Comparison of ENCODE assay signal across 14 cellular contexts in genomic region chr7:49776994-49777393, GRCh38. TPM values are rescaled to one million over a fixed set of nuclear protein-coding genes. Genes with fewer than 3 reads are reported as not detected.
DNase-seq lines count a peak whose midpoint lies in the region; ATAC-seq and TF ChIP-seq lines count a peak whose summit lies in the region.
"Had no signal": no experiment of that assay in that cellular context is flagged by ENCODE, and none has a peak within 500 bp of the region (broad histone marks: within the 10 kb centered on the region; RNA-seq: fewer than 3 reads in every experiment).

No MANE protein-coding gene starts in this region.

- no peak overlapping the region for H3K27ac Mint-ChIP-seq in HFFc6

- peaks cover 7% of the 10 kb centered on the region for H3K36me3 Mint-ChIP-seq in HFFc6 (ENCODE audit: low read depth)

- H3K4me3 Mint-ChIP-seq in HFFc6: no peak overlapping the region
- H3K4me3 Mint-ChIP-seq: central memory CD8-positive, alpha-beta T cell had no signal

- H3K36me3 ChIP-seq in iPS DF 6.9 (ENCODE audit: control insufficient read depth, insufficient read depth, low read length): no peaks in the 10 kb centered on the region
- H3K36me3 ChIP-seq: SJSA1 had no signal

- no peak overlapping the region for H3K27ac ChIP-seq in C4-2B
- no peak overlapping the region for H3K27ac ChIP-seq in iPS DF 6.9 (ENCODE audit: low read length)
- H3K27ac ChIP-seq: SJSA1 had no signal

- no peak overlapping the region for H3K4me3 ChIP-seq in iPS DF 6.9 (ENCODE audit: low read length)
- H3K4me3 ChIP-seq: SJSA1 had no signal

- no peaks in the 10 kb centered on the region for H3K4me1 ChIP-seq in iPS DF 6.9 (ENCODE audit: control insufficient read depth, insufficient read depth, low read length)
- H3K4me1 ChIP-seq: SJSA1 had no signal

- ATAC-seq in SK-N-SH treated with all-trans-retinoic acid at 6 μM for 48 hours: peak; percentile 46; the same call in 1 of the 3 replicates

- H3K9me3 Mint-ChIP-seq in HFFc6: peaks cover 39% of the 10 kb centered on the region

- DNase-seq in iPS DF 6.9 (ENCODE audit: low read depth, low spot score) (peak; percentile 57), NCI-H1048 (lab: John Stamatoyannopoulos, UW) (no peak), HFFc6 (no peak), NCI-H146 treated with DMSO at 0.1 percent for 48 hours (lab: John Stamatoyannopoulos, UW; ENCODE audit: unreplicated experiment) (no peak)
- DNase-seq in stimulated activated naive CD4-positive, alpha-beta T cell treated with Interleukin-2 at 50 U/mL for 16 hours (lab: John Stamatoyannopoulos, UW): no peak
- DNase-seq: activated CD4-positive, CD25-positive, alpha-beta regulatory T cell treated with anti-CD3 and anti-CD28 coated beads, Interleukin-2, amount 50 U/mL, for 72 hours; NCI-H226; occipital lobe had no signal

- H3K27me3 Mint-ChIP-seq in HFFc6 (ENCODE audit: insufficient read depth): peaks cover 3% of the 10 kb centered on the region

- no peaks in the 10 kb centered on the region for H3K4me1 Mint-ChIP-seq in HFFc6 (ENCODE audit: low read depth)

- H3K27me3 ChIP-seq in iPS DF 6.9 (ENCODE audit: control insufficient read depth, insufficient read depth, low read length): peaks cover 35% of the 10 kb centered on the region; the same call in 1 of the 2 replicates

- H3K9me3 ChIP-seq in iPS DF 6.9 (ENCODE audit: control insufficient read depth, insufficient read depth, low read length): no peaks in the 10 kb centered on the region

- TF ChIP-seq CTCF in C4-2B (conservative IDR thresholded peaks at IDR 0.05) (peak; percentile 45), GM12874 (IDR thresholded peaks at IDR 0.05; ENCODE audit: insufficient read depth, low read depth, low read length) (peak; percentile 21; the same call in 1 of the 2 replicates), HFFc6 (IDR thresholded peaks at IDR 0.05) (no peak)

- WGBS in iPS DF 6.9 (ENCODE audit: insufficient coverage, insufficient read length): no CpG with 5 or more reads among the region's 2 CpGs

TF ChIP-seq in SK-N-SH treated with all-trans-retinoic acid at 6 μM for 48 hours, 23 proteins besides CTCF, POLR2A, EP300 and RAD21:
- TF ChIP-seq GLIS3 (CRISPR knock-in tag; IDR thresholded peaks at IDR 0.05) (no peak), ZFP30 (CRISPR knock-in tag; IDR thresholded peaks at IDR 0.05) (no peak), SNAI2 (CRISPR knock-in tag; IDR thresholded peaks at IDR 0.05) (no peak), BACH2 (CRISPR knock-in tag; IDR thresholded peaks at IDR 0.05; ENCODE audit: borderline replicate concordance) (no peak), ZNF8 (CRISPR knock-in tag; IDR thresholded peaks at IDR 0.05) (no peak)
- TF ChIP-seq, protein P1, sequence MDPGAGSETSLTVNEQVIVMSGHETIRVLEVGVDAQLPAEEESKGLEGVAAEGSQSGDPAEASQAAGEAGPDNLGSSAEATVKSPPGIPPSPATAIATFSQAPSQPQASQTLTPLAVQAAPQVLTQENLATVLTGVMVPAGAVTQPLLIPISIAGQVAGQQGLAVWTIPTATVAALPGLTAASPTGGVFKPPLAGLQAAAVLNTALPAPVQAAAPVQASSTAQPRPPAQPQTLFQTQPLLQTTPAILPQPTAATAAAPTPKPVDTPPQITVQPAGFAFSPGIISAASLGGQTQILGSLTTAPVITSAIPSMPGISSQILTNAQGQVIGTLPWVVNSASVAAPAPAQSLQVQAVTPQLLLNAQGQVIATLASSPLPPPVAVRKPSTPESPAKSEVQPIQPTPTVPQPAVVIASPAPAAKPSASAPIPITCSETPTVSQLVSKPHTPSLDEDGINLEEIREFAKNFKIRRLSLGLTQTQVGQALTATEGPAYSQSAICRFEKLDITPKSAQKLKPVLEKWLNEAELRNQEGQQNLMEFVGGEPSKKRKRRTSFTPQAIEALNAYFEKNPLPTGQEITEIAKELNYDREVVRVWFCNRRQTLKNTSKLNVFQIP (CRISPR knock-in tag; IDR thresholded peaks at IDR 0.05; ENCODE audit: borderline replicate concordance, low read depth): no peak

RNA-seq across cellular contexts. Expression of gene VWC2, which starts 3.6 kb away (rescaled TPM):
- total RNA-seq in HFFc6 (2021; fragmentation: NEBNext Ultra II Directional; extraction: Animal tissue kit (Norgen Biotek cat#: 25700)): not detected
- total RNA-seq: liver, SJSA1 had no signal
